Comparison of ENCODE assay signal across 38 cellular contexts in the genomic region with DNA sequence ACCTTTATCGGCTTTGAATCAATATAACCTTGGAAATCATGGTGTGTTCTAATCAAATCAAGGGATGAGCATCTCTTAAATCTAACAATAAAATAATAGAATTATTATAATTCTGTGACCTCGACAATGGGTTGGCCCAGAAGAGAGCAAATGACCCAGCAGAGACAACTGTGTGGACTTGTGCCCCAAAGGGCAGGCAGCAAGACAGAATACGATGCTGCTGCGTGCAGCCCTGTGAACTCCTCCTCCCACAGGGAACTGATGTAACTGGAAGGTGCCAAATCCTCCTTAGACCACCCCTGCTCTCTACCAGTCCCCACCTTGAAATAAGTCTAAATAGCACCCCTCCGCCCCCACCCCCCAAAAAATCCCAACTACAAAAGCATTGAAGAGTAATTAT. TPM values are rescaled to one million over a fixed set of nuclear protein-coding genes. Genes with fewer than 3 reads are reported as not detected.
"Had no signal": no experiment of that assay in that cellular context is flagged by ENCODE, and none has a peak within 500 bp of the region (broad histone marks: within the 10 kb centered on the region; RNA-seq: fewer than 3 reads in every experiment).

No MANE protein-coding gene starts in this region.

- H3K4me1 ChIP-seq: adrenal gland, body of pancreas, breast epithelium had no signal

- H3K36me3 ChIP-seq: adrenal gland, ascending aorta, brain microvascular endothelial cell, breast epithelium, cardiac muscle cell had no signal

- H3K27ac Mint-ChIP-seq: activated naive CD4-positive, alpha-beta T cell treated with anti-CD3 and anti-CD28 coated beads for 36 hours; activated naive CD4-positive, alpha-beta T cell treated with anti-CD3 and anti-CD28 coated beads, Interleukin-2, amount 10 ng/mL, durations not matched to agents 7 days and 5 days; activated naive CD4-positive, alpha-beta T cell treated with anti-CD3 and anti-CD28 coated beads, Interleukin-2, amount 50 U/mL, for 24 hours; activated naive CD4-positive, alpha-beta T cell treated with anti-CD3 and anti-CD28 coated beads, Interleukin-2, amount 50 U/mL, for 72 hours; activated naive CD8-positive, alpha-beta T cell; activated naive CD8-positive, alpha-beta T cell treated with anti-CD3 and anti-CD28 coated beads for 36 hours; activated naive CD8-positive, alpha-beta T cell treated with anti-CD3 and anti-CD28 coated beads, Interleukin-2, amount 10 ng/mL, durations not matched to agents 7 days and 5 days; activated naive CD8-positive, alpha-beta T cell treated with anti-CD3 and anti-CD28 coated beads, Interleukin-2, amount 50 U/mL, for 24 hours; activated T-cell treated with anti-CD3 and anti-CD28 coated beads, Interleukin-2, amount 50 U/mL, for 24 hours; activated T-cell treated with anti-CD3 and anti-CD28 coated beads, Interleukin-2, amount 50 U/mL, for 72 hours; activated T-helper 1 cell treated with anti-CD3 and anti-CD28 coated beads, Interleukin-12 subunit alpha, Interleukin-12 subunit beta, Interleukin-2, Interleukin-4 antibody, amounts not matched to agents 30 ng/mL and 10 ng/mL and 1 ng/mL, durations not matched to agents 14 hours and 24 hours and 36 hours; activated T-helper 17 cell treated with anti-CD3 and anti-CD28 coated beads, Interleukin-2, amount 50 U/mL, for 72 hours; activated T-helper 2 cell treated with anti-CD3 and anti-CD28 coated beads, Interferon-gamma antibody, Interleukin-2, Interleukin-4, amounts not matched to agents 10 μg/mL and 5 μg/mL and 100 μg/mL, durations not matched to agents 14 hours and 24 hours and 36 hours; brain had no signal

- H3K4me3 ChIP-seq: adrenal gland, ascending aorta, body of pancreas, breast epithelium, cardiac muscle cell had no signal

- H3K27me3 ChIP-seq: adrenal gland, ascending aorta, body of pancreas, brain microvascular endothelial cell, breast epithelium, cardiac muscle cell had no signal

- H3K9me3 ChIP-seq: adrenal gland, ascending aorta, body of pancreas, breast epithelium had no signal

- H3K27ac ChIP-seq: adrenal gland, ascending aorta, body of pancreas, brain microvascular endothelial cell, breast epithelium, cardiac muscle cell had no signal

- DNase-seq: activated effector memory CD4-positive, alpha-beta T cell treated with anti-CD3 and anti-CD28 coated beads, Interleukin-2, amount 50 U/mL, for 16 hours; activated effector memory CD4-positive, alpha-beta T cell treated with Interleukin-2 at 50 U/mL for 16 hours; activated gamma-delta T cell; activated gamma-delta T cell treated with Interleukin-2 at 50 U/mL for 16 hours; activated naive CD4-positive, alpha-beta T cell; activated naive CD4-positive, alpha-beta T cell treated with anti-CD3 and anti-CD28 coated beads for 36 hours; activated naive CD4-positive, alpha-beta T cell treated with anti-CD3 and anti-CD28 coated beads, Interleukin-2, amount 10 ng/mL, durations not matched to agents 7 days and 5 days; activated naive CD4-positive, alpha-beta T cell treated with anti-CD3 and anti-CD28 coated beads, Interleukin-2, amount 50 U/mL, for 16 hours; activated naive CD4-positive, alpha-beta T cell treated with Interleukin-2 at 50 U/mL for 16 hours; activated naive CD8-positive, alpha-beta T cell treated with anti-CD3 and anti-CD28 coated beads for 36 hours; activated naive CD8-positive, alpha-beta T cell treated with anti-CD3 and anti-CD28 coated beads, Interleukin-2, amount 10 ng/mL, durations not matched to agents 7 days and 5 days; activated naive CD8-positive, alpha-beta T cell treated with anti-CD3 and anti-CD28 coated beads, Interleukin-2, amount 50 U/mL, for 24 hours; activated T-cell treated with anti-CD3 and anti-CD28 coated beads, Interleukin-2, amount 50 U/mL, for 1 hour; activated T-cell treated with anti-CD3 and anti-CD28 coated beads, Interleukin-2, amount 50 U/mL, for 24 hours; activated T-cell treated with anti-CD3 and anti-CD28 coated beads, Interleukin-2, amount 50 U/mL, for 4 hours; activated T-cell treated with anti-CD3 and anti-CD28 coated beads, Interleukin-2, amount 50 U/mL, for 72 hours; adrenal gland; amniotic stem cell; amygdala; anterior cingulate cortex; aorta; body of pancreas; brain microvascular endothelial cell; caudate nucleus; central memory CD4-positive, alpha-beta T cell; cerebellar nuclear complex had no signal

- H3K4me3 Mint-ChIP-seq: activated naive CD4-positive, alpha-beta T cell treated with anti-CD3 and anti-CD28 coated beads for 36 hours; activated naive CD4-positive, alpha-beta T cell treated with anti-CD3 and anti-CD28 coated beads, Interleukin-2, amount 10 ng/mL, durations not matched to agents 7 days and 5 days; activated naive CD4-positive, alpha-beta T cell treated with anti-CD3 and anti-CD28 coated beads, Interleukin-2, amount 50 U/mL, for 24 hours; activated naive CD8-positive, alpha-beta T cell; activated naive CD8-positive, alpha-beta T cell treated with anti-CD3 and anti-CD28 coated beads for 36 hours; activated naive CD8-positive, alpha-beta T cell treated with anti-CD3 and anti-CD28 coated beads, Interleukin-2, amount 10 ng/mL, durations not matched to agents 7 days and 5 days; activated naive CD8-positive, alpha-beta T cell treated with anti-CD3 and anti-CD28 coated beads, Interleukin-2, amount 50 U/mL, for 24 hours; activated T-cell treated with anti-CD3 and anti-CD28 coated beads, Interleukin-2, amount 50 U/mL, for 24 hours; activated T-cell treated with anti-CD3 and anti-CD28 coated beads, Interleukin-2, amount 50 U/mL, for 4 hours; activated T-cell treated with anti-CD3 and anti-CD28 coated beads, Interleukin-2, amount 50 U/mL, for 72 hours; activated T-helper 1 cell treated with anti-CD3 and anti-CD28 coated beads, Interleukin-12 subunit alpha, Interleukin-12 subunit beta, Interleukin-2, Interleukin-4 antibody, amounts not matched to agents 30 ng/mL and 10 ng/mL and 1 ng/mL, durations not matched to agents 14 hours and 24 hours and 36 hours; activated T-helper 17 cell treated with anti-CD3 and anti-CD28 coated beads, Interleukin-2, amount 50 U/mL, for 72 hours; brain; central memory CD8-positive, alpha-beta T cell had no signal

- H3K4me1 Mint-ChIP-seq: activated naive CD4-positive, alpha-beta T cell treated with anti-CD3 and anti-CD28 coated beads, Interleukin-2, amount 10 ng/mL, durations not matched to agents 7 days and 5 days; activated naive CD4-positive, alpha-beta T cell treated with anti-CD3 and anti-CD28 coated beads, Interleukin-2, amount 50 U/mL, for 24 hours; activated naive CD8-positive, alpha-beta T cell treated with anti-CD3 and anti-CD28 coated beads for 36 hours; activated naive CD8-positive, alpha-beta T cell treated with anti-CD3 and anti-CD28 coated beads, Interleukin-2, amount 10 ng/mL, durations not matched to agents 7 days and 5 days; activated naive CD8-positive, alpha-beta T cell treated with anti-CD3 and anti-CD28 coated beads, Interleukin-2, amount 50 U/mL, for 24 hours; activated T-helper 17 cell treated with anti-CD3 and anti-CD28 coated beads, Interleukin-2, amount 50 U/mL, for 72 hours; brain; central memory CD8-positive, alpha-beta T cell had no signal

- H3K36me3 Mint-ChIP-seq: activated naive CD4-positive, alpha-beta T cell treated with anti-CD3 and anti-CD28 coated beads, Interleukin-2, amount 10 ng/mL, durations not matched to agents 7 days and 5 days; activated naive CD4-positive, alpha-beta T cell treated with anti-CD3 and anti-CD28 coated beads, Interleukin-2, amount 50 U/mL, for 24 hours; activated naive CD4-positive, alpha-beta T cell treated with anti-CD3 and anti-CD28 coated beads, Interleukin-2, amount 50 U/mL, for 72 hours; activated naive CD8-positive, alpha-beta T cell; activated naive CD8-positive, alpha-beta T cell treated with anti-CD3 and anti-CD28 coated beads for 36 hours; activated naive CD8-positive, alpha-beta T cell treated with anti-CD3 and anti-CD28 coated beads, Interleukin-2, amount 10 ng/mL, durations not matched to agents 7 days and 5 days; brain had no signal

- ATAC-seq: activated naive CD4-positive, alpha-beta T cell treated with anti-CD3 and anti-CD28 coated beads, Interleukin-2, amount 50 U/mL, for 72 hours; activated naive CD8-positive, alpha-beta T cell treated with anti-CD3 and anti-CD28 coated beads, Interleukin-2, amount 50 U/mL, for 24 hours; activated T-cell treated with anti-CD3 and anti-CD28 coated beads, Interleukin-2, amount 50 U/mL, for 4 hours; activated T-cell treated with anti-CD3 and anti-CD28 coated beads, Interleukin-2, amount 50 U/mL, for 72 hours; activated T-helper 17 cell treated with anti-CD3 and anti-CD28 coated beads, Interleukin-2, amount 50 U/mL, for 72 hours; body of pancreas had no signal

RNA-seq across cellular contexts. Expression of gene ACAN, which starts 50.7 kb away (rescaled TPM):
- total RNA-seq: activated naive CD4-positive, alpha-beta T cell treated with anti-CD3 and anti-CD28 coated beads for 36 hours; activated naive CD4-positive, alpha-beta T cell treated with anti-CD3 and anti-CD28 coated beads, Interleukin-2, amount 50 U/mL, for 72 hours; activated naive CD8-positive, alpha-beta T cell treated with anti-CD3 and anti-CD28 coated beads for 36 hours; activated naive CD8-positive, alpha-beta T cell treated with anti-CD3 and anti-CD28 coated beads, Interleukin-2, amount 10 ng/mL, durations not matched to agents 7 days and 5 days; activated T-cell treated with anti-CD3 and anti-CD28 coated beads, Interleukin-2, amount 50 U/mL, for 4 hours; activated T-cell treated with anti-CD3 and anti-CD28 coated beads, Interleukin-2, amount 50 U/mL, for 72 hours; activated T-helper 1 cell treated with anti-CD3 and anti-CD28 coated beads, Interleukin-12 subunit alpha, Interleukin-12 subunit beta, Interleukin-2, Interleukin-4 antibody, amounts not matched to agents 30 ng/mL and 10 ng/mL and 1 ng/mL, durations not matched to agents 14 hours and 24 hours and 36 hours; activated T-helper 17 cell treated with anti-CD3 and anti-CD28 coated beads, Interleukin-2, amount 50 U/mL, for 72 hours; activated T-helper 2 cell treated with anti-CD3 and anti-CD28 coated beads, Interferon-gamma antibody, Interleukin-2, Interleukin-4, amounts not matched to agents 10 μg/mL and 5 μg/mL and 100 μg/mL, durations not matched to agents 14 hours and 24 hours and 36 hours; bronchial epithelial cell had no signal
